Comparison of ENCODE assay signal across 18 cellular contexts in genomic region chr19:46374526-46375475, GRCh38. TPM values are rescaled to one million over a fixed set of nuclear protein-coding genes. Genes with fewer than 3 reads are reported as not detected.
A peak's percentile ranks its signal among the peaks of the same experiment; 100 is the strongest.
DNase-seq lines count a peak whose midpoint lies in the region; ATAC-seq, FAIRE-seq and TF ChIP-seq lines count a peak whose summit lies in the region.
"Had no signal": no experiment of that assay in that cellular context is flagged by ENCODE, and none has a peak within 500 bp of the region (broad histone marks: within the 10 kb centered on the region; RNA-seq: fewer than 3 reads in every experiment).

No MANE protein-coding gene starts in this region.

- FAIRE-seq in endothelial cell of umbilical vein (lab: Jason Lieb, UNC) = no peak
- FAIRE-seq: endometrium, GM12878 had no signal

- no peak overlapping the region for H3K4me2 ChIP-seq in endothelial cell of umbilical vein (ENCODE audit: insufficient read depth, low read length)

- peaks cover 64% of the 10 kb centered on the region for H3K4me1 Mint-ChIP-seq in osteocyte (ENCODE audit: unreplicated experiment)
- H3K4me1 Mint-ChIP-seq in activated T-helper 17 cell treated with anti-CD3 and anti-CD28 coated beads, Interleukin-2, amount 50 U/mL, for 72 hours = peaks cover 5% of the 10 kb centered on the region

- DNase-seq in endothelial cell of umbilical vein (ENCODE audit: low read depth, low spot score) (no peak), osteocyte (ENCODE audit: extremely low spot score, unreplicated experiment) (no peak), NCI-H1436 (lab: John Stamatoyannopoulos, UW) (no peak), COLO668 (lab: John Stamatoyannopoulos, UW; ENCODE audit: unreplicated experiment) (no peak)
- DNase-seq: activated CD4-positive, alpha-beta T cell treated with anti-CD3 and anti-CD28 coated beads, Interleukin-2, amount 10 ng/mL, durations not matched to agents 7 days and 5 days; activated effector memory CD4-positive, alpha-beta T cell treated with Interleukin-2 at 50 U/mL for 16 hours; stimulated activated CD4-positive, alpha-beta T cell treated with anti-CD3 and anti-CD28 coated beads, Interleukin-2, amount 100 ng/mL, for 24 hours had no signal

- H3K9me3 Mint-ChIP-seq in osteocyte (ENCODE audit: unreplicated experiment) = no peaks in the 10 kb centered on the region
- no peaks in the 10 kb centered on the region for H3K9me3 Mint-ChIP-seq in activated T-helper 17 cell treated with anti-CD3 and anti-CD28 coated beads, Interleukin-2, amount 50 U/mL, for 72 hours
- H3K9me3 Mint-ChIP-seq: activated CD4-positive, alpha-beta T cell treated with anti-CD3 and anti-CD28 coated beads, Interleukin-2, amount 10 ng/mL, durations not matched to agents 7 days and 5 days had no signal

- TF ChIP-seq CTCF in 22Rv1 (IDR thresholded peaks at IDR 0.05) (no peak), endothelial cell of umbilical vein (IDR thresholded peaks at IDR 0.05; ENCODE audit: extremely low read depth in 1 of 2, insufficient read depth in 1 of 2, low read depth in 1 of 2, low read length in 2 of 2) (no peak), osteocyte (IDR thresholded peaks at IDR 0.05) (no peak)

- H3K36me3 ChIP-seq in HUES48 (ENCODE audit: control insufficient read depth, insufficient read depth, low read length) (peaks cover 52% of the 10 kb centered on the region), endothelial cell of umbilical vein (ENCODE audit: control insufficient read depth in 2 of 2, extremely low read depth in 1 of 2, insufficient read depth in 2 of 2, low read length in 2 of 2) (peaks cover 16 to 17% of the 10 kb centered on the region in 2 experiments)

- peaks cover 17% of the 10 kb centered on the region for H3K36me3 Mint-ChIP-seq in osteocyte (ENCODE audit: unreplicated experiment)
- H3K36me3 Mint-ChIP-seq in activated T-helper 17 cell treated with anti-CD3 and anti-CD28 coated beads, Interleukin-2, amount 50 U/mL, for 72 hours (ENCODE audit: low read depth) = peaks cover 54% of the 10 kb centered on the region

- peak overlapping the region; percentile 96 for H3K27ac Mint-ChIP-seq in osteocyte (ENCODE audit: unreplicated experiment)
- no peak overlapping the region for H3K27ac Mint-ChIP-seq in activated T-helper 17 cell treated with anti-CD3 and anti-CD28 coated beads, Interleukin-2, amount 50 U/mL, for 72 hours
- H3K27ac Mint-ChIP-seq: activated CD4-positive, alpha-beta T cell treated with anti-CD3 and anti-CD28 coated beads, Interleukin-2, amount 10 ng/mL, durations not matched to agents 7 days and 5 days had no signal

- 0 out of 2 replicates have a peak overlapping the region, but pooled peaks have one; percentile 57 for H3K9ac ChIP-seq in HUES48 (ENCODE audit: low read depth, low read length)
- H3K9ac ChIP-seq in endothelial cell of umbilical vein (replicated peaks; ENCODE audit: extremely low read depth, insufficient read depth, low read length) = no peak overlapping the region

- TF ChIP-seq POLR2A in endothelial cell of umbilical vein (IDR thresholded peaks at IDR 0.05; ENCODE audit: low read depth, low read length) = no peak

- CTCF ChIA-PET in endothelial cell of umbilical vein (lab: Charles Lee) = interaction anchor here (1.4 to 4.5 kb wide), 2 partner anchors 23 to 94 kb away, joined by 4 to 37 read pairs; no protein-coding TSS in a partner anchor

- H3K4me3 Mint-ChIP-seq in osteocyte (ENCODE audit: unreplicated experiment) = no peak overlapping the region
- H3K4me3 Mint-ChIP-seq in activated T-helper 17 cell treated with anti-CD3 and anti-CD28 coated beads, Interleukin-2, amount 50 U/mL, for 72 hours = no peak overlapping the region
- H3K4me3 Mint-ChIP-seq: activated CD4-positive, alpha-beta T cell treated with anti-CD3 and anti-CD28 coated beads, Interleukin-2, amount 10 ng/mL, durations not matched to agents 7 days and 5 days had no signal

- no peaks in the 10 kb centered on the region for H3K9me1 ChIP-seq in endothelial cell of umbilical vein (replicated peaks; ENCODE audit: control insufficient read depth, extremely low read depth, insufficient read depth, low read length)

- H3K27me3 Mint-ChIP-seq in osteocyte (ENCODE audit: unreplicated experiment) = no peaks in the 10 kb centered on the region
- no peaks in the 10 kb centered on the region for H3K27me3 Mint-ChIP-seq in activated T-helper 17 cell treated with anti-CD3 and anti-CD28 coated beads, Interleukin-2, amount 50 U/mL, for 72 hours
- H3K27me3 Mint-ChIP-seq: activated CD4-positive, alpha-beta T cell treated with anti-CD3 and anti-CD28 coated beads, Interleukin-2, amount 10 ng/mL, durations not matched to agents 7 days and 5 days had no signal

- no peaks in the 10 kb centered on the region for H4K20me1 ChIP-seq in endothelial cell of umbilical vein (replicated peaks; ENCODE audit: control insufficient read depth, extremely low read depth, insufficient read depth, low read length)

- no TSS peak for BruUV-seq in endothelial cell of umbilical vein (replicated peaks; lab: Mats Ljungman, UMichigan)

- intact Hi-C loops in endothelial cell of umbilical vein (cut with micrococcal nuclease) = no loop called here

- ATAC-seq in GM19467 (IDR thresholded peaks at IDR 0.05; ENCODE audit: unreplicated experiment) = no peak
- ATAC-seq in activated T-helper 17 cell treated with anti-CD3 and anti-CD28 coated beads, Interleukin-2, amount 50 U/mL, for 72 hours (replicated peaks) = no peak
- ATAC-seq: GM12878 had no signal

- POLR2A ChIA-PET in endothelial cell of umbilical vein (lab: Charles Lee) = no interaction called here

- peak overlapping the region; percentile 93 for H3K27ac ChIP-seq in 22Rv1
- H3K27ac ChIP-seq in HUES48 (ENCODE audit: low read depth, low read length) = peak overlapping the region; percentile 98
- H3K27ac ChIP-seq in endothelial cell of umbilical vein (ENCODE audit: insufficient read depth, low read depth, low read length) = peak overlapping the region; percentile 82

- H3K27me3 ChIP-seq in HUES48 (ENCODE audit: control insufficient read depth, insufficient read depth, low read length) (no peaks in the 10 kb centered on the region), endothelial cell of umbilical vein (ENCODE audit: control insufficient read depth in 2 of 2, insufficient read depth in 2 of 2, low read length in 2 of 2) (no peaks in the 10 kb centered on the region)

- H3K9me3 ChIP-seq in HUES48 (ENCODE audit: control insufficient read depth, insufficient read depth, low read length) = no peaks in the 10 kb centered on the region
- no peaks in the 10 kb centered on the region for H3K9me3 ChIP-seq in endothelial cell of umbilical vein (replicated peaks; ENCODE audit: control insufficient read depth, insufficient read depth, low read length)

- dilution Hi-C loops in endothelial cell of umbilical vein (cut with MboI; ENCODE audit: extremely low pct_ligation_motif_present, low sequenced_read_pairs) = no loop called here

- no peak overlapping the region for H2AFZ ChIP-seq in endothelial cell of umbilical vein (ENCODE audit: low read depth, low read length)

- H3K4me3 ChIP-seq in HUES48 (ENCODE audit: low read depth, low read length) (no peak overlapping the region), endothelial cell of umbilical vein (replicated peaks in 1 of 3; ENCODE audit: insufficient read depth in 1 of 3, low read depth in 1 of 3, low read length in 3 of 3) (no peak overlapping the region)
- H3K4me3 ChIP-seq: GM12878 had no signal

- H3K4me1 ChIP-seq in HUES48 (ENCODE audit: control insufficient read depth, insufficient read depth, low read length) = peaks cover 26% of the 10 kb centered on the region
- peaks cover 34% of the 10 kb centered on the region for H3K4me1 ChIP-seq in endothelial cell of umbilical vein (ENCODE audit: control insufficient read depth, extremely low read depth, insufficient read depth, low read length)

- peaks cover 43% of the 10 kb centered on the region for H3K79me2 ChIP-seq in endothelial cell of umbilical vein (ENCODE audit: control insufficient read depth, insufficient read depth, low read length)

TF ChIP-seq in endothelial cell of umbilical vein, 7 proteins besides CTCF, POLR2A, EP300 and RAD21 (continues in another document):
- no peak for TF ChIP-seq MYC (IDR thresholded peaks at IDR 0.05; ENCODE audit: low read depth, low read length)

RNA-seq across cellular contexts. Expression of gene PPP5C, which starts 27.9 kb away (rescaled TPM):
- total RNA-seq in endothelial cell of umbilical vein (102 and 114 TPM in 2 replicates), osteocyte (79.5 and 86.0 TPM in 2 replicates)
- 157 and 172 TPM in 2 replicates for polyA plus RNA-seq in endothelial cell of umbilical vein
- 176 and 178 TPM in 2 replicates for polyA plus RNA-seq in endothelial cell of umbilical vein (2011; cell fraction: cytosol; rRNA removed)
- 344 and 359 TPM in 2 replicates for polyA plus RNA-seq in endothelial cell of umbilical vein (2011; cell fraction: nucleus; rRNA removed)
- 80.6 and 99.1 TPM in 2 replicates for polyA plus RNA-seq in endothelial cell of umbilical vein (2012)
- 147 and 200 TPM in 2 replicates for polyA minus RNA-seq in endothelial cell of umbilical vein
- 52.9 TPM for polyA minus RNA-seq in endothelial cell of umbilical vein (2011; cell fraction: cytosol; rRNA and poly(A)+ RNA removed)
- polyA minus RNA-seq in endothelial cell of umbilical vein (2011; cell fraction: nucleus; rRNA and poly(A)+ RNA removed) = 117 and 126 TPM in 2 replicates
- 100 to 1,000 TPM in 1 of 2 donors, 10 to 100 TPM in 1; 60.0 to 127 TPM for total RNA-seq in activated T-helper 17 cell treated with anti-CD3 and anti-CD28 coated beads, Interleukin-2, amount 50 U/mL, for 72 hours

RNA-seq across cellular contexts. Expression of gene CCDC8, which starts 38.6 kb away (rescaled TPM):
- total RNA-seq in endothelial cell of umbilical vein = 0.35 and 0.75 TPM in 2 replicates
- 0.18 and 0.19 TPM in 2 replicates for polyA plus RNA-seq in endothelial cell of umbilical vein
- polyA plus RNA-seq in endothelial cell of umbilical vein (2011; cell fraction: cytosol; rRNA removed) = 0.21 and 0.26 TPM in 2 replicates
- 0.06 and 0.13 TPM in 2 replicates for polyA plus RNA-seq in endothelial cell of umbilical vein (2011; cell fraction: nucleus; rRNA removed)
- 0.19 and 0.67 TPM in 2 replicates for polyA plus RNA-seq in endothelial cell of umbilical vein (2012)
- polyA minus RNA-seq in endothelial cell of umbilical vein = 0.21 and 0.22 TPM in 2 replicates
- not detected for polyA minus RNA-seq in endothelial cell of umbilical vein (2011; cell fraction: cytosol; rRNA and poly(A)+ RNA removed)
- polyA minus RNA-seq in endothelial cell of umbilical vein (2011; cell fraction: nucleus; rRNA and poly(A)+ RNA removed) = 0.14 TPM in 1 of 2 replicates, not detected in the other
- 34.5 and 35.0 TPM in 2 replicates for total RNA-seq in osteocyte
- not detected for total RNA-seq in activated T-helper 17 cell treated with anti-CD3 and anti-CD28 coated beads, Interleukin-2, amount 50 U/mL, for 72 hours
- total RNA-seq: activated CD4-positive, alpha-beta T cell treated with anti-CD3 and anti-CD28 coated beads, Interleukin-2, amount 10 ng/mL, durations not matched to agents 7 days and 5 days; T-helper 1 cell treated with Interleukin-12 subunit alpha and Interleukin-12 subunit beta and Interleukin-4 antibody, amounts not matched to agents 30 ng/mL and 1 ng/mL, for 36 hours had no signal

RNA-seq across cellular contexts. Expression of gene PNMA8C, which starts 53.9 kb away (rescaled TPM):
- total RNA-seq in endothelial cell of umbilical vein = 0.07 TPM in 1 of 2 replicates, not detected in the other
- polyA plus RNA-seq in endothelial cell of umbilical vein = not detected in 2 replicates
- not detected in 2 replicates for polyA plus RNA-seq in endothelial cell of umbilical vein (2011; cell fraction: cytosol; rRNA removed)
- polyA plus RNA-seq in endothelial cell of umbilical vein (2011; cell fraction: nucleus; rRNA removed) = not detected in 2 replicates
- not detected in 2 replicates for polyA plus RNA-seq in endothelial cell of umbilical vein (2012)
- polyA minus RNA-seq in endothelial cell of umbilical vein = not detected in 2 replicates
- not detected for polyA minus RNA-seq in endothelial cell of umbilical vein (2011; cell fraction: cytosol; rRNA and poly(A)+ RNA removed)
- not detected in 2 replicates for polyA minus RNA-seq in endothelial cell of umbilical vein (2011; cell fraction: nucleus; rRNA and poly(A)+ RNA removed)
- total RNA-seq in osteocyte = 0.11 TPM in 1 of 2 replicates, not detected in the other
- not detected for total RNA-seq in activated T-helper 17 cell treated with anti-CD3 and anti-CD28 coated beads, Interleukin-2, amount 50 U/mL, for 72 hours
- total RNA-seq: activated CD4-positive, alpha-beta T cell treated with anti-CD3 and anti-CD28 coated beads, Interleukin-2, amount 10 ng/mL, durations not matched to agents 7 days and 5 days; bronchial epithelial cell; GM12878; lung microvascular endothelial cell; omental fat pad; T-helper 1 cell treated with Interleukin-12 subunit alpha and Interleukin-12 subunit beta and Interleukin-4 antibody, amounts not matched to agents 30 ng/mL and 1 ng/mL, for 36 hours had no signal
- polyA plus RNA-seq: BJ, GM12878 had no signal

Comparison
In these comparisons a context has a peak if more than half of its experiments do, and no peak if none do; other contexts are left out.
1. RNA of gene CCDC8, which starts 38.6 kb away (total RNA-seq): 34.5 to 35.0 TPM in osteocyte; 0.35 to 0.75 TPM in endothelial cell of umbilical vein and not detected in activated T-helper 17 cell treated with anti-CD3 and anti-CD28 coated beads, Interleukin-2, amount 50 U/mL, for 72 hours; every median in the first group is over 10 times any median in the second.
2. Peak in every context shown above with its lines, with median percentiles within 50 percentile points of each other: H3K27ac ChIP-seq.